Comparison of ENCODE assay signal across 13 cellular contexts in genomic region chr10:97490592-97490991, GRCh38. TPM values are rescaled to one million over a fixed set of nuclear protein-coding genes. Genes with fewer than 3 reads are reported as not detected.
A peak's percentile ranks its signal among the peaks of the same experiment; 100 is the strongest.
DNase-seq lines count a peak whose midpoint lies in the region; ATAC-seq, FAIRE-seq and TF ChIP-seq lines count a peak whose summit lies in the region.
"Had no signal": no experiment of that assay in that cellular context is flagged by ENCODE, and none has a peak within 500 bp of the region (broad histone marks: within the 10 kb centered on the region; RNA-seq: fewer than 3 reads in every experiment).

No MANE protein-coding gene starts in this region.

- intact Hi-C loops in ovary (cut with DNase I): loop anchor here in 1 of 4 donors (10.0 kb wide), 1 partner anchor 54 kb away; no protein-coding TSS in a partner anchor

- peaks cover 46% of the 10 kb centered on the region for H3K4me1 Mint-ChIP-seq in activated naive CD8-positive, alpha-beta T cell treated with anti-CD3 and anti-CD28 coated beads, Interleukin-2, amount 50 U/mL, for 24 hours

- H3K27ac Mint-ChIP-seq in activated naive CD8-positive, alpha-beta T cell treated with anti-CD3 and anti-CD28 coated beads, Interleukin-2, amount 50 U/mL, for 24 hours: peak overlapping the region; percentile 70

- H3K27ac ChIP-seq in skeletal muscle tissue (ENCODE audit: low read depth, low read length) (peak overlapping the region; percentile 91), ovary (no peak overlapping the region)

- no peak overlapping the region for H3K4me3 ChIP-seq in Loucy (ENCODE audit: low read length, poor library complexity, severe bottlenecking)
- H3K4me3 ChIP-seq in skeletal muscle tissue (ENCODE audit: low read length in 3 of 3): peak overlapping the region in 2 of 3 donors; percentile 36 to 37
- H3K4me3 ChIP-seq in ovary: no peak overlapping the region

- H3K9me3 Mint-ChIP-seq in activated naive CD8-positive, alpha-beta T cell treated with anti-CD3 and anti-CD28 coated beads, Interleukin-2, amount 50 U/mL, for 24 hours: no peaks in the 10 kb centered on the region
- H3K9me3 Mint-ChIP-seq: naive B cell had no signal

- peaks cover 89% of the 10 kb centered on the region for H3K79me2 ChIP-seq in Loucy (ENCODE audit: insufficient read depth, low read length)

- no peak for TF ChIP-seq EP300 in ovary (IDR thresholded peaks at IDR 0.05)

- WGBS in ovary, 3 donors: 68 to 73% (median 73%) methylated on average over 2 of the region's 2 CpGs

- peaks cover 26% of the 10 kb centered on the region for H3K4me1 ChIP-seq in Loucy (ENCODE audit: insufficient read depth, low read length, poor library complexity, severe bottlenecking)
- H3K4me1 ChIP-seq in skeletal muscle tissue (ENCODE audit: control insufficient read depth in 3 of 3, insufficient read depth in 3 of 3, low read length in 3 of 3): peaks cover 28 to 42% (median 35%) of the 10 kb centered on the region in 3 donors
- H3K4me1 ChIP-seq in ovary (ENCODE audit: insufficient read depth): peaks cover 5% of the 10 kb centered on the region

- H3K9ac ChIP-seq in Loucy (ENCODE audit: low read depth, low read length, poor library complexity, severe bottlenecking) (peak overlapping the region; percentile 3), skeletal muscle tissue (ENCODE audit: low read depth in 1 of 3, low read length in 3 of 3) (peak overlapping the region; percentile 45 to 57 (median 55))

- peaks cover 31% of the 10 kb centered on the region for H3K36me3 Mint-ChIP-seq in activated naive CD8-positive, alpha-beta T cell treated with anti-CD3 and anti-CD28 coated beads, Interleukin-2, amount 50 U/mL, for 24 hours (ENCODE audit: low read depth)
- H3K36me3 Mint-ChIP-seq: naive B cell had no signal

- TF ChIP-seq POLR2A in ovary (IDR thresholded peaks at IDR 0.05): no peak
- no peak for TF ChIP-seq POLR2A in H54 (IDR thresholded peaks at IDR 0.05; ENCODE audit: low read depth, low read length)

- peaks cover 49% of the 10 kb centered on the region for H4K20me1 ChIP-seq in Loucy (ENCODE audit: insufficient read depth, low read length, poor library complexity, severe bottlenecking)

- H3K4me2 ChIP-seq in Loucy (ENCODE audit: low read depth, low read length, poor library complexity, severe bottlenecking): peak overlapping the region; percentile 42

- no peak for FAIRE-seq in H54 (lab: Jason Lieb, UNC)
- FAIRE-seq: astrocyte had no signal

- H3F3A ChIP-seq in Loucy (ENCODE audit: low read depth): no peaks in the 10 kb centered on the region

- 0 out of 2 replicates have a peak, but pooled peaks cover 4% of the 10 kb centered on the region for H3K36me3 ChIP-seq in Loucy (ENCODE audit: insufficient read depth, low read length)
- H3K36me3 ChIP-seq in skeletal muscle tissue (ENCODE audit: control insufficient read depth in 3 of 3, insufficient read depth in 3 of 3, low read length in 3 of 3): peaks cover 0 to 3% (median 0%) of the 10 kb centered on the region in 3 donors
- H3K36me3 ChIP-seq in ovary: no peaks in the 10 kb centered on the region

- peak; percentile 81 for ATAC-seq in activated naive CD8-positive, alpha-beta T cell treated with anti-CD3 and anti-CD28 coated beads, Interleukin-2, amount 50 U/mL, for 24 hours

- no peaks in the 10 kb centered on the region for H3K9me3 ChIP-seq in Loucy (ENCODE audit: insufficient read depth, low read depth, low read length)
- no peaks in the 10 kb centered on the region for H3K9me3 ChIP-seq in skeletal muscle tissue (ENCODE audit: control insufficient read depth in 3 of 3, low read length in 3 of 3)
- H3K9me3 ChIP-seq in ovary: no peaks in the 10 kb centered on the region

- TF ChIP-seq CTCF in Loucy (conservative IDR thresholded peaks at IDR 0.05; ENCODE audit: low read length) (no peak), ovary (IDR thresholded peaks at IDR 0.05) (no peak)

- H3K4me3 Mint-ChIP-seq in activated naive CD8-positive, alpha-beta T cell treated with anti-CD3 and anti-CD28 coated beads, Interleukin-2, amount 50 U/mL, for 24 hours: peak overlapping the region; percentile 35

- H3K27me3 ChIP-seq in Loucy (ENCODE audit: insufficient read depth, low read length, poor library complexity, severe bottlenecking) (no peaks in the 10 kb centered on the region), skeletal muscle tissue (ENCODE audit: control insufficient read depth in 3 of 3, insufficient read depth in 3 of 3, low read length in 3 of 3) (no peaks in the 10 kb centered on the region), ovary (no peaks in the 10 kb centered on the region)

- no peak overlapping the region for H2AFZ ChIP-seq in Loucy (ENCODE audit: low read length)

- H3K27me3 Mint-ChIP-seq in activated naive CD8-positive, alpha-beta T cell treated with anti-CD3 and anti-CD28 coated beads, Interleukin-2, amount 50 U/mL, for 24 hours: no peaks in the 10 kb centered on the region
- H3K27me3 Mint-ChIP-seq: naive B cell had no signal

- no peaks in the 10 kb centered on the region for H3K9me2 ChIP-seq in Loucy (replicated peaks; ENCODE audit: low read depth, low read length)

- no peak for DNase-seq in activated naive CD8-positive, alpha-beta T cell treated with anti-CD3 and anti-CD28 coated beads, Interleukin-2, amount 50 U/mL, for 24 hours
- peak in 27 of 51 donors; percentile 6 to 68 (median 37) for DNase-seq in hypothalamus (lab: John Stamatoyannopoulos, UW)
- DNase-seq in ovary: no peak
- no peak for DNase-seq in H54 (ENCODE audit: insufficient read length, low spot score)
- no peak for DNase-seq in NCI-H187 treated with DMSO at 0.1 percent for 48 hours (lab: John Stamatoyannopoulos, UW)
- no peak for DNase-seq in NCI-H345 treated with DMSO at 0.1 percent for 48 hours (lab: John Stamatoyannopoulos, UW; ENCODE audit: unreplicated experiment)
- DNase-seq: activated CD4-positive, alpha-beta T cell treated with anti-CD3 and anti-CD28 coated beads for 48 hours; DND-41; MV-4-11; naive B cell had no signal

RNA-seq across cellular contexts. Expression of gene MMS19, which starts 7.6 kb away (rescaled TPM):
- 47.0 TPM for total RNA-seq in skeletal muscle tissue
- total RNA-seq in ovary: 10 to 100 TPM; 54.2 to 63.6 (median 56.4) TPM
- polyA plus RNA-seq in ovary: 10 to 100 TPM; 45.3 to 58.4 TPM

RNA-seq across cellular contexts. Expression of gene UBTD1, which starts 8.1 kb away (rescaled TPM):
- total RNA-seq in skeletal muscle tissue (8.4 TPM), ovary (10 to 100 TPM in 4 of 7 donors, 1 to 10 TPM in 3; 5.7 to 15.2 (median 12.8) TPM)
- 10 to 100 TPM in 1 of 2 donors, under 1 TPM in 1; 0.20 to 11.5 TPM for polyA plus RNA-seq in ovary

RNA-seq across cellular contexts. Expression of gene ZDHHC16, which starts 44.6 kb away (rescaled TPM):
- total RNA-seq in skeletal muscle tissue (32.4 TPM), ovary (10 to 100 TPM; 17.8 to 28.1 (median 26.2) TPM)
- 10 to 100 TPM; 19.1 to 34.7 TPM for polyA plus RNA-seq in ovary

RNA-seq across cellular contexts. Expression of gene EXOSC1, which starts 44.8 kb away (rescaled TPM):
- total RNA-seq in skeletal muscle tissue (27.1 TPM), ovary (10 to 100 TPM; 22.1 to 38.3 (median 26.6) TPM)
- polyA plus RNA-seq in ovary: 10 to 100 TPM; 26.9 to 36.2 TPM

Comparison
In these comparisons a context has a peak if more than half of its experiments do, and no peak if none do; other contexts are left out.
1. H3K4me3 ChIP-seq: peak in skeletal muscle tissue (2 of 3); none in Loucy (single experiment) and ovary (single experiment).
2. DNase-seq: peak in hypothalamus (27 of 51); none in activated naive CD8-positive, alpha-beta T cell treated with anti-CD3 and anti-CD28 coated beads, Interleukin-2, amount 50 U/mL, for 24 hours (single experiment), ovary (0 of 5), H54 (single experiment), NCI-H187 treated with DMSO at 0.1 percent for 48 hours (single experiment) and NCI-H345 treated with DMSO at 0.1 percent for 48 hours (single experiment).